ENCODE assay signal across 8 cellular contexts in the genomic region with DNA sequence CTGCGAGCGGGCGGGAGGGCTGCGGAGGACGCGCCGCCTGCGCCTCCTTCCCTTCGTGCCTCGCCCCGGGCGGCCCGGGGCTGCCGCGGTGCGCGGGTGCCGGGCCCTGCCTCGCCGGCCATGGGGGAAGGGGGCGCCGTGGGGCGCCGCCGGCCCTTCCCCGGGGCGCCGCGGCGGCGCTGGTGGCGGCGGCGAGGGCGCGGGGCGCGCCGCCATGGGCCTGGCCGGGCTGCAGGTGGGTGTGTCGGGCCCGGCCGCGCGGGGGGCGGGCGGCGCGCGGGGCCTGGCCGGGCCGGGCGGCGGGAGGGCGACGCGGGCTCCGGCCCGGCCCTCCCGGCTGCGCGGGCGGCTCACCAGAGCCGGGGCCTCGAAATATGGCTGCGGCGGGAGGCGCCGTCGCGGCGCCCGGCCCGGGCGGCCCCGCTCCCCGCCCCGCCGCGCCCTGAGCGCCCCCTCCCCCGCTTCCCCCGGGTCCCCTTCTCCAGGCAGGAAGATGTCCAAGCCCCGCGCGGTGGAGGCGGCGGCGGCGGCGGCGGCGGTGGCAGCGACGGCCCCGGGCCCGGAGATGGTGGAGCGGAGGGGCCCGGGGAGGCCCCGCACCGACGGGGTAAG. TPM values are rescaled to one million over a fixed set of nuclear protein-coding genes. Genes with fewer than 3 reads are reported as not detected.
DNase-seq lines count a peak whose midpoint lies in the region; ATAC-seq and TF ChIP-seq lines count a peak whose summit lies in the region.

No MANE protein-coding gene starts in this region.

- no peak overlapping the region for H3K27ac Mint-ChIP-seq in naive thymus-derived CD4-positive, alpha-beta T cell
- no peak overlapping the region for H3K27ac Mint-ChIP-seq in activated CD4-positive, alpha-beta memory T cell treated with anti-CD3 and anti-CD28 coated beads for 36 hours

- in situ Hi-C loops in brain microvascular endothelial cell (cut with HindIII; ENCODE audit: low pct_ligation_motif_present, low sequenced_read_pairs) = no loop called here

- no peaks in the 10 kb centered on the region for H3K27me3 Mint-ChIP-seq in naive thymus-derived CD4-positive, alpha-beta T cell
- no peaks in the 10 kb centered on the region for H3K27me3 Mint-ChIP-seq in activated CD4-positive, alpha-beta memory T cell treated with anti-CD3 and anti-CD28 coated beads for 36 hours

- no peak for TF ChIP-seq CTCF in brain microvascular endothelial cell (IDR thresholded peaks at IDR 0.05; ENCODE audit: low read depth, low read length, missing control alignments)

- CTCF ChIA-PET in HEK293T (lab: Yijun Ruan, JAX) = interaction anchor here (0.5 kb wide), 1 partner anchor 49 kb away, joined by 3 read pairs; no protein-coding TSS in a partner anchor
- CTCF ChIA-PET in naive thymus-derived CD4-positive, alpha-beta T cell (lab: Charles Lee) = interaction anchor here (0.8 kb wide), 1 partner anchor 23 kb away, joined by 3 read pairs; no protein-coding TSS in a partner anchor
- CTCF ChIA-PET in activated CD4-positive, alpha-beta memory T cell treated with anti-CD3 and anti-CD28 coated beads for 36 hours (lab: Charles Lee) = interaction anchor here (0.6 to 1.5 kb wide), 2 partner anchors 24 to 119 kb away, joined by 3 to 10 read pairs; no protein-coding TSS in a partner anchor

- peak overlapping the region; percentile 46 for H3K27ac ChIP-seq in brain microvascular endothelial cell
- peak overlapping the region; percentile 68 for H3K27ac ChIP-seq in naive thymus-derived CD4-positive, alpha-beta T cell (ENCODE audit: low read depth, low read length)
- no peak overlapping the region for H3K27ac ChIP-seq in effector memory CD4-positive, alpha-beta T cell (ENCODE audit: insufficient read depth, low read length, poor library complexity, severe bottlenecking)

- H3K4me3 ChIP-seq in brain microvascular endothelial cell (ENCODE audit: low read depth, low read length) = peak overlapping the region; percentile 67
- H3K4me3 ChIP-seq in naive thymus-derived CD4-positive, alpha-beta T cell (ENCODE audit: low read length) = no peak overlapping the region
- H3K4me3 ChIP-seq in effector memory CD4-positive, alpha-beta T cell (ENCODE audit: insufficient read depth, low read depth, low read length, poor library complexity, severe bottlenecking) = no peak overlapping the region

- POLR2A ChIA-PET in HEK293T (lab: Yijun Ruan, JAX) = interaction anchor here (1.5 to 1.8 kb wide), 3 partner anchors 13 to 156 kb away, joined by 3 to 6 read pairs (median 6); a partner anchor contains a TSS
- POLR2A ChIA-PET in naive thymus-derived CD4-positive, alpha-beta T cell (lab: Charles Lee) = interaction anchor here (1.5 to 1.8 kb wide), 2 partner anchors 24 to 156 kb away, joined by 6 to 9 read pairs; a partner anchor contains a TSS
- POLR2A ChIA-PET in activated CD4-positive, alpha-beta memory T cell treated with anti-CD3 and anti-CD28 coated beads for 36 hours (lab: Charles Lee) = no interaction called here

- DNase-seq in Daoy (ENCODE audit: low read depth) = peak; percentile 22
- DNase-seq in HEK293T (ENCODE audit: extremely low spot score) = peak; percentile 30
- DNase-seq in brain microvascular endothelial cell = no peak
- DNase-seq in naive thymus-derived CD4-positive, alpha-beta T cell = no peak
- no peak for DNase-seq in glomerular visceral epithelial cell (ENCODE audit: extremely low spot score)
- no peak for DNase-seq in UCSD-AML1 (lab: John Stamatoyannopoulos, UW; ENCODE audit: unreplicated experiment)
- DNase-seq in activated CD4-positive, alpha-beta memory T cell treated with anti-CD3 and anti-CD28 coated beads for 36 hours = no peak
- no peak for DNase-seq in effector memory CD4-positive, alpha-beta T cell

- peaks cover 0 to 18% (median 4%) of the 10 kb centered on the region in 5 donors for H3K36me3 Mint-ChIP-seq in naive thymus-derived CD4-positive, alpha-beta T cell
- H3K36me3 Mint-ChIP-seq in activated CD4-positive, alpha-beta memory T cell treated with anti-CD3 and anti-CD28 coated beads for 36 hours = peaks cover 32% of the 10 kb centered on the region

- H3K4me1 Mint-ChIP-seq in naive thymus-derived CD4-positive, alpha-beta T cell = peaks cover 10 to 44% (median 38%) of the 10 kb centered on the region in 7 donors
- peaks cover 40% of the 10 kb centered on the region for H3K4me1 Mint-ChIP-seq in activated CD4-positive, alpha-beta memory T cell treated with anti-CD3 and anti-CD28 coated beads for 36 hours (ENCODE audit: low read depth)

- no peaks in the 10 kb centered on the region for H3K27me3 ChIP-seq in brain microvascular endothelial cell (replicated peaks)
- H3K27me3 ChIP-seq in naive thymus-derived CD4-positive, alpha-beta T cell (ENCODE audit: control insufficient read depth in 2 of 2, insufficient read depth in 2 of 2, low read length in 2 of 2) = no peaks in the 10 kb centered on the region
- H3K27me3 ChIP-seq in effector memory CD4-positive, alpha-beta T cell (replicated peaks; ENCODE audit: control insufficient read depth, insufficient read depth, low read length, poor library complexity, severe bottlenecking) = no peaks in the 10 kb centered on the region

- no peaks in the 10 kb centered on the region for H3K9me3 Mint-ChIP-seq in naive thymus-derived CD4-positive, alpha-beta T cell
- no peaks in the 10 kb centered on the region for H3K9me3 Mint-ChIP-seq in activated CD4-positive, alpha-beta memory T cell treated with anti-CD3 and anti-CD28 coated beads for 36 hours

- H3K9me3 ChIP-seq in naive thymus-derived CD4-positive, alpha-beta T cell (ENCODE audit: control insufficient read depth in 2 of 3, low read length in 3 of 3) = no peaks in the 10 kb centered on the region
- H3K9me3 ChIP-seq in effector memory CD4-positive, alpha-beta T cell (ENCODE audit: control insufficient read depth, low read length) = no peaks in the 10 kb centered on the region

- intact Hi-C loops in naive thymus-derived CD4-positive, alpha-beta T cell (cut with micrococcal nuclease) = loop anchor here (1.0 to 5.0 kb wide), 11 partner anchors 24 to 243 kb away; a partner anchor contains a TSS
- intact Hi-C loops in activated CD4-positive, alpha-beta memory T cell treated with anti-CD3 and anti-CD28 coated beads for 36 hours (cut with micrococcal nuclease) = loop anchor here (1.0 to 5.0 kb wide), 6 partner anchors 24 to 193 kb away; a partner anchor contains a TSS

- ATAC-seq in naive thymus-derived CD4-positive, alpha-beta T cell = no peak

- peaks cover 11 to 13% of the 10 kb centered on the region in 2 donors for H3K4me1 ChIP-seq in naive thymus-derived CD4-positive, alpha-beta T cell (ENCODE audit: control insufficient read depth in 2 of 2, insufficient read depth in 2 of 2, low read length in 2 of 2)
- H3K4me1 ChIP-seq in effector memory CD4-positive, alpha-beta T cell (ENCODE audit: control insufficient read depth, insufficient read depth, low read length, poor library complexity, severe bottlenecking) = peaks cover 23% of the 10 kb centered on the region

- peaks cover 33% of the 10 kb centered on the region for H3K36me3 ChIP-seq in brain microvascular endothelial cell (replicated peaks)
- H3K36me3 ChIP-seq in naive thymus-derived CD4-positive, alpha-beta T cell (ENCODE audit: control insufficient read depth in 2 of 3, insufficient read depth in 3 of 3, low read length in 3 of 3) = peaks cover 0 to 19% (median 0%) of the 10 kb centered on the region in 3 experiments
- H3K36me3 ChIP-seq in effector memory CD4-positive, alpha-beta T cell (ENCODE audit: control insufficient read depth, insufficient read depth, low read length) = peaks cover 8% of the 10 kb centered on the region

- H3K4me3 Mint-ChIP-seq in naive thymus-derived CD4-positive, alpha-beta T cell = peak overlapping the region in 1 of 10 donors; percentile 91
- no peak overlapping the region for H3K4me3 Mint-ChIP-seq in activated CD4-positive, alpha-beta memory T cell treated with anti-CD3 and anti-CD28 coated beads for 36 hours

TF ChIP-seq in HEK293T, 16 proteins besides CTCF, POLR2A, EP300 and RAD21:
- TF ChIP-seq LEF1 (IDR thresholded peaks at IDR 0.05; ENCODE audit: borderline replicate concordance) (no peak), HDGF (IDR thresholded peaks at IDR 0.05; ENCODE audit: borderline replicate concordance) (no peak), SUZ12 (IDR thresholded peaks at IDR 0.05) (no peak), ELF4 (IDR thresholded peaks at IDR 0.05) (no peak), ZNF384 (IDR thresholded peaks at IDR 0.05) (no peak)
- TF ChIP-seq, protein P1, sequence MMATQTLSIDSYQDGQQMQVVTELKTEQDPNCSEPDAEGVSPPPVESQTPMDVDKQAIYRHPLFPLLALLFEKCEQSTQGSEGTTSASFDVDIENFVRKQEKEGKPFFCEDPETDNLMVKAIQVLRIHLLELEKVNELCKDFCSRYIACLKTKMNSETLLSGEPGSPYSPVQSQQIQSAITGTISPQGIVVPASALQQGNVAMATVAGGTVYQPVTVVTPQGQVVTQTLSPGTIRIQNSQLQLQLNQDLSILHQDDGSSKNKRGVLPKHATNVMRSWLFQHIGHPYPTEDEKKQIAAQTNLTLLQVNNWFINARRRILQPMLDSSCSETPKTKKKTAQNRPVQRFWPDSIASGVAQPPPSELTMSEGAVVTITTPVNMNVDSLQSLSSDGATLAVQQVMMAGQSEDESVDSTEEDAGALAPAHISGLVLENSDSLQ (IDR thresholded peaks at IDR 0.05) = no peak

RNA-seq across cellular contexts. Expression of a gene that starts 5.1 kb away (rescaled TPM):
- 32.3 and 35.6 TPM in 2 replicates for total RNA-seq in Daoy (2014; rRNA removed; shearing (Covaris generic))
- 10 to 100 TPM; 24.4 to 57.4 (median 28.3) TPM for total RNA-seq in naive thymus-derived CD4-positive, alpha-beta T cell
- 1 to 10 TPM; 1.4 to 3.1 TPM for polyA plus RNA-seq in naive thymus-derived CD4-positive, alpha-beta T cell
- total RNA-seq in activated CD4-positive, alpha-beta memory T cell treated with anti-CD3 and anti-CD28 coated beads for 36 hours = 10 to 100 TPM; 59.9 to 62.0 TPM

RNA-seq across cellular contexts. Expression of a gene that starts 24.4 kb away (rescaled TPM):
- total RNA-seq in Daoy (2014; rRNA removed; shearing (Covaris generic)) = 27.0 and 29.7 TPM in 2 replicates
- 10 to 100 TPM; 30.1 to 49.9 (median 43.7) TPM for total RNA-seq in naive thymus-derived CD4-positive, alpha-beta T cell
- polyA plus RNA-seq in naive thymus-derived CD4-positive, alpha-beta T cell = 10 to 100 TPM; 31.6 to 34.0 TPM
- total RNA-seq in activated CD4-positive, alpha-beta memory T cell treated with anti-CD3 and anti-CD28 coated beads for 36 hours = 10 to 100 TPM; 49.9 to 50.6 TPM

RNA-seq across cellular contexts. Expression of a gene that starts 47.4 kb away (rescaled TPM):
- total RNA-seq in Daoy (2014; rRNA removed; shearing (Covaris generic)) = 2.3 and 2.7 TPM in 2 replicates
- 10 to 100 TPM in 1 of 5 experiments, 1 to 10 TPM in 4; 4.3 to 12.8 (median 5.6) TPM for total RNA-seq in naive thymus-derived CD4-positive, alpha-beta T cell
- 1 to 10 TPM; 5.5 to 5.6 TPM for polyA plus RNA-seq in naive thymus-derived CD4-positive, alpha-beta T cell
- 10 to 100 TPM; 15.4 to 16.6 TPM for total RNA-seq in activated CD4-positive, alpha-beta memory T cell treated with anti-CD3 and anti-CD28 coated beads for 36 hours

Comparison
In these comparisons a context has a peak if more than half of its experiments do, and no peak if none do; other contexts are left out.
1. DNase-seq: peak in Daoy (single experiment) and HEK293T (single experiment); none in brain microvascular endothelial cell (single experiment), naive thymus-derived CD4-positive, alpha-beta T cell (0 of 9), glomerular visceral epithelial cell (single experiment), UCSD-AML1 (single experiment), activated CD4-positive, alpha-beta memory T cell treated with anti-CD3 and anti-CD28 coated beads for 36 hours (single experiment) and effector memory CD4-positive, alpha-beta T cell (0 of 3).